Comparison of ENCODE assay signal across 15 cellular contexts in the genomic region with DNA sequence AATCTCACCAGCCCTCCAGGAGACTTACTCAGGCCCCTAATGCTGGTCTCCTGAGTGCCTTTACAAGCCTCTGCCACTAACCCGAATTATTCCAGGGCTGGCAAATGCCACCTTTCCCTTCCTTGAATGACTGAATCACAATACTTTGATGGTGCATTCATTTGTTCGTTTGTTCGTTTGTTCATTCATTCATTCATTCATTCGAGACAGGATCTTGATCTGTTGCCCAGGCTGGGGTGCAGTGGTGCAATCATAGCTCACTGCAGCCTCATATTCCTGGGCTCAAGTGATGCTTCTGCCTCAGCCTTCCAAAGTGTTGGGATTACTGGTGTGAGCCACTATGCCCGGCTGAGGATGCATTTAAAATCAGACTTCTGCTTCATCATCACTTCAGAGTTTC. TPM values are rescaled to one million over a fixed set of nuclear protein-coding genes. Genes with fewer than 3 reads are reported as not detected.
"Had no signal": no experiment of that assay in that cellular context is flagged by ENCODE, and none has a peak within 500 bp of the region (broad histone marks: within the 10 kb centered on the region; RNA-seq: fewer than 3 reads in every experiment).

No MANE protein-coding gene starts in this region.

- DNase-seq: effector CD4-positive, alpha-beta T cell; heart right ventricle; hypothalamus; kidney glomerular epithelial cell; mucosa of descending colon; naive thymus-derived CD8-positive, alpha-beta T cell; psoas muscle; stimulated activated CD4-positive, alpha-beta T cell treated with anti-CD3 and anti-CD28 coated beads, Interleukin-2, amount 100 ng/mL, for 24 hours; stimulated activated CD4-positive, alpha-beta T cell treated with anti-CD3 and anti-CD28 coated beads, Interleukin-4, amount 100 ng/mL, for 4 hours; stimulated activated naive CD4-positive, alpha-beta T cell; stomach; trophoblast cell had no signal

- ATAC-seq: esophagus mucosa; heart right ventricle; mucosa of descending colon; naive thymus-derived CD8-positive, alpha-beta T cell; psoas muscle; sciatic nerve had no signal

- H3K27me3 Mint-ChIP-seq: naive thymus-derived CD8-positive, alpha-beta T cell had no signal

RNA-seq across cellular contexts. Expression of gene RSPH10B2, which starts 53.1 kb away (rescaled TPM):
- total RNA-seq: glomerular endothelial cell had no signal
